ENCODE assay signal across 7 cellular contexts in genomic region chr14:73757876-73758391, GRCh38. TPM values are rescaled to one million over a fixed set of nuclear protein-coding genes. Genes with fewer than 3 reads are reported as not detected.
DNase-seq lines count a peak whose midpoint lies in the region; ATAC-seq and TF ChIP-seq lines count a peak whose summit lies in the region.

No MANE protein-coding gene starts in this region.

- peak overlapping the region; percentile 88 for H3K4me3 Mint-ChIP-seq in HFFc6
- H3K4me3 Mint-ChIP-seq in activated CD4-positive, alpha-beta memory T cell treated with anti-CD3 and anti-CD28 coated beads, Interleukin-2, amount 10 ng/mL, durations not matched to agents 7 days and 5 days, result peak overlapping the region; percentile 86
- H3K4me3 Mint-ChIP-seq in stimulated activated naive B cell treated with anti-CD40 and anti-IgM and Interleukin-4, amounts not matched to agents 10 μg/mL and 1 μg/mL and 100 μg/mL, for 72 hours, result peak overlapping the region; percentile 87 to 90

- H3K4me1 ChIP-seq in iPS-15b (ENCODE audit: control insufficient read depth, insufficient read depth, low read length), result peaks cover 16% of the 10 kb centered on the region

- H3K9me3 Mint-ChIP-seq in HFFc6, result no peaks in the 10 kb centered on the region
- no peaks in the 10 kb centered on the region for H3K9me3 Mint-ChIP-seq in activated CD4-positive, alpha-beta memory T cell treated with anti-CD3 and anti-CD28 coated beads, Interleukin-2, amount 10 ng/mL, durations not matched to agents 7 days and 5 days
- no peaks in the 10 kb centered on the region for H3K9me3 Mint-ChIP-seq in stimulated activated naive B cell treated with anti-CD40 and anti-IgM and Interleukin-4, amounts not matched to agents 10 μg/mL and 1 μg/mL and 100 μg/mL, for 72 hours

- H3K4me3 ChIP-seq in iPS-15b (ENCODE audit: low read depth, low read length), result peak overlapping the region; percentile 77

- peaks cover 77% of the 10 kb centered on the region for H3K4me1 Mint-ChIP-seq in HFFc6 (ENCODE audit: low read depth)
- peaks cover 85% of the 10 kb centered on the region for H3K4me1 Mint-ChIP-seq in activated CD4-positive, alpha-beta memory T cell treated with anti-CD3 and anti-CD28 coated beads, Interleukin-2, amount 10 ng/mL, durations not matched to agents 7 days and 5 days
- peaks cover 70 to 89% of the 10 kb centered on the region in 2 donors for H3K4me1 Mint-ChIP-seq in stimulated activated naive B cell treated with anti-CD40 and anti-IgM and Interleukin-4, amounts not matched to agents 10 μg/mL and 1 μg/mL and 100 μg/mL, for 72 hours

- TF ChIP-seq CTCF in HFFc6 (IDR thresholded peaks at IDR 0.05), result no peak

- no peak for ATAC-seq in stimulated activated naive B cell treated with anti-CD40 and anti-IgM and Interleukin-4, amounts not matched to agents 10 μg/mL and 1 μg/mL and 100 μg/mL, for 72 hours (replicated peaks)

- CTCF ChIA-PET in activated CD4-positive, alpha-beta memory T cell treated with anti-CD3 and anti-CD28 coated beads, Interleukin-2, amount 10 ng/mL, durations not matched to agents 7 days and 5 days (lab: Charles Lee), result interaction anchor here (0.9 to 9.9 kb wide), 12 partner anchors 9 to 188 kb away, joined by 3 to 151 read pairs (median 12); partner anchors contain the start of gene PNMA1

- DNase-seq in HFFc6 (no peak), NAMALWA (ENCODE audit: low spot score) (no peak), hippocampal formation (lab: John Stamatoyannopoulos, UW) (no peak), NCI-H2227 (lab: John Stamatoyannopoulos, UW; ENCODE audit: unreplicated experiment) (no peak)
- no peak for DNase-seq in activated CD4-positive, alpha-beta memory T cell treated with anti-CD3 and anti-CD28 coated beads, Interleukin-2, amount 10 ng/mL, durations not matched to agents 7 days and 5 days
- no peak for DNase-seq in stimulated activated naive B cell treated with anti-CD40 and anti-IgM and Interleukin-4, amounts not matched to agents 10 μg/mL and 1 μg/mL and 100 μg/mL, for 72 hours

- H3K9ac ChIP-seq in iPS-15b (ENCODE audit: low read depth, low read length), result no peak overlapping the region

- H3K36me3 ChIP-seq in iPS-15b (ENCODE audit: control insufficient read depth, insufficient read depth, low read length), result peaks cover 4% of the 10 kb centered on the region

- peak overlapping the region; percentile 96 for H3K27ac Mint-ChIP-seq in HFFc6
- peak overlapping the region; percentile 82 for H3K27ac Mint-ChIP-seq in activated CD4-positive, alpha-beta memory T cell treated with anti-CD3 and anti-CD28 coated beads, Interleukin-2, amount 10 ng/mL, durations not matched to agents 7 days and 5 days
- H3K27ac Mint-ChIP-seq in stimulated activated naive B cell treated with anti-CD40 and anti-IgM and Interleukin-4, amounts not matched to agents 10 μg/mL and 1 μg/mL and 100 μg/mL, for 72 hours, result peak overlapping the region; percentile 90

- H3K27me3 ChIP-seq in iPS-15b (ENCODE audit: control insufficient read depth, insufficient read depth, low read length), result peaks cover 19% of the 10 kb centered on the region

- POLR2A ChIA-PET in activated CD4-positive, alpha-beta memory T cell treated with anti-CD3 and anti-CD28 coated beads, Interleukin-2, amount 10 ng/mL, durations not matched to agents 7 days and 5 days (lab: Charles Lee), result interaction anchor here (1.1 to 13.0 kb wide), 15 partner anchors 8 to 261 kb away, joined by 3 to 372 read pairs (median 10); partner anchors contain the start of genes ACOT2, BBOF1, ENTPD5 and PNMA1

- H3K27me3 Mint-ChIP-seq in HFFc6 (ENCODE audit: insufficient read depth), result peaks cover 13% of the 10 kb centered on the region
- H3K27me3 Mint-ChIP-seq in activated CD4-positive, alpha-beta memory T cell treated with anti-CD3 and anti-CD28 coated beads, Interleukin-2, amount 10 ng/mL, durations not matched to agents 7 days and 5 days, result no peaks in the 10 kb centered on the region
- H3K27me3 Mint-ChIP-seq in stimulated activated naive B cell treated with anti-CD40 and anti-IgM and Interleukin-4, amounts not matched to agents 10 μg/mL and 1 μg/mL and 100 μg/mL, for 72 hours, result no peaks in the 10 kb centered on the region

- no peaks in the 10 kb centered on the region; the same call in 1 of the 2 replicates for H3K36me3 Mint-ChIP-seq in HFFc6 (ENCODE audit: low read depth)
- H3K36me3 Mint-ChIP-seq in activated CD4-positive, alpha-beta memory T cell treated with anti-CD3 and anti-CD28 coated beads, Interleukin-2, amount 10 ng/mL, durations not matched to agents 7 days and 5 days (ENCODE audit: low read depth), result peaks cover 30% of the 10 kb centered on the region
- peaks cover 21 to 39% of the 10 kb centered on the region in 2 donors for H3K36me3 Mint-ChIP-seq in stimulated activated naive B cell treated with anti-CD40 and anti-IgM and Interleukin-4, amounts not matched to agents 10 μg/mL and 1 μg/mL and 100 μg/mL, for 72 hours

- no peaks in the 10 kb centered on the region for H3K9me3 ChIP-seq in iPS-15b (ENCODE audit: control insufficient read depth, insufficient read depth, low read length)

RNA-seq across cellular contexts. Expression of gene PNMA1, which starts 43.8 kb away (rescaled TPM):
- 10 to 100 TPM; 51.1 to 60.9 (median 53.2) TPM for total RNA-seq in HFFc6 (2021; fragmentation: NEBNext Ultra II Directional; extraction: Animal tissue kit (Norgen Biotek cat#: 25700))
- total RNA-seq in activated CD4-positive, alpha-beta memory T cell treated with anti-CD3 and anti-CD28 coated beads, Interleukin-2, amount 10 ng/mL, durations not matched to agents 7 days and 5 days, result 10 to 100 TPM; 28.2 to 30.0 TPM
